8 cellular contexts compared by ENCODE assay signal in genomic region chrX:40996886-40997530, GRCh38.
A peak's percentile ranks its signal among the peaks of the same experiment; 100 is the strongest.
DNase-seq lines count a peak whose midpoint lies in the region; ATAC-seq lines count a peak whose summit lies in the region.

No MANE protein-coding gene starts in this region.

- no peaks in the 10 kb centered on the region for H3K27me3 Mint-ChIP-seq in stimulated activated naive CD8-positive, alpha-beta T cell treated with anti-CD3 and anti-CD28 coated beads, Interleukin-15, amount 100 ng/mL, for 72 hours

- H3K27ac Mint-ChIP-seq in stimulated activated naive CD8-positive, alpha-beta T cell treated with anti-CD3 and anti-CD28 coated beads, Interleukin-15, amount 100 ng/mL, for 72 hours: no peak overlapping the region

- H3K4me1 Mint-ChIP-seq in stimulated activated naive CD8-positive, alpha-beta T cell treated with anti-CD3 and anti-CD28 coated beads, Interleukin-15, amount 100 ng/mL, for 72 hours: no peaks in the 10 kb centered on the region

- peak overlapping the region in 1 of 2 donors; percentile 48 for H3K4me3 Mint-ChIP-seq in stimulated activated naive CD8-positive, alpha-beta T cell treated with anti-CD3 and anti-CD28 coated beads, Interleukin-15, amount 100 ng/mL, for 72 hours

- no peaks in the 10 kb centered on the region for H3K9me3 Mint-ChIP-seq in stimulated activated naive CD8-positive, alpha-beta T cell treated with anti-CD3 and anti-CD28 coated beads, Interleukin-15, amount 100 ng/mL, for 72 hours

- DNase-seq in stimulated activated naive CD8-positive, alpha-beta T cell treated with anti-CD3 and anti-CD28 coated beads, Interleukin-15, amount 100 ng/mL, for 72 hours: no peak
- no peak for DNase-seq in stimulated activated naive CD8-positive, alpha-beta T cell treated with anti-CD3 and anti-CD28 coated beads, Interleukin-15, Interleukin-2, amounts not matched to agents 100 U/mL and 50 U/mL, for 24 hours
- DNase-seq in NOMO-1 (lab: John Stamatoyannopoulos, UW; ENCODE audit: unreplicated experiment in 2 of 2) (peak; percentile 7 to 78), dermis microvascular lymphatic vessel endothelial cell (ENCODE audit: low read depth in 2 of 2) (peak; percentile 53 to 55), mucosa of gallbladder (ENCODE audit: low spot score) (peak; percentile 13)
- no peak for DNase-seq in stimulated activated naive CD4-positive, alpha-beta T cell treated with Interleukin-2 at 50 U/mL for 16 hours (lab: John Stamatoyannopoulos, UW)

- ATAC-seq in stimulated activated naive CD8-positive, alpha-beta T cell treated with anti-CD3 and anti-CD28 coated beads, Interleukin-15, amount 100 ng/mL, for 72 hours: peak; percentile 76
- no peak for ATAC-seq in stimulated activated naive CD8-positive, alpha-beta T cell treated with anti-CD3 and anti-CD28 coated beads, Interleukin-15, Interleukin-2, amounts not matched to agents 100 U/mL and 50 U/mL, for 24 hours
- ATAC-seq in HG02870 (IDR thresholded peaks at IDR 0.05; ENCODE audit: unreplicated experiment) (no peak), GM21528 (IDR thresholded peaks at IDR 0.05; ENCODE audit: low FRiP score, unreplicated experiment) (no peak)

Comparison
In these comparisons a context has a peak if more than half of its experiments do, and no peak if none do; other contexts are left out.
1. DNase-seq: peak in NOMO-1 (2 of 2), dermis microvascular lymphatic vessel endothelial cell (2 of 2) and mucosa of gallbladder (single experiment); none in stimulated activated naive CD8-positive, alpha-beta T cell treated with anti-CD3 and anti-CD28 coated beads, Interleukin-15, amount 100 ng/mL, for 72 hours (0 of 2), stimulated activated naive CD8-positive, alpha-beta T cell treated with anti-CD3 and anti-CD28 coated beads, Interleukin-15, Interleukin-2, amounts not matched to agents 100 U/mL and 50 U/mL, for 24 hours (single experiment) and stimulated activated naive CD4-positive, alpha-beta T cell treated with Interleukin-2 at 50 U/mL for 16 hours (single experiment).